ENCODE assay signal across 1 cellular context in the genomic region with DNA sequence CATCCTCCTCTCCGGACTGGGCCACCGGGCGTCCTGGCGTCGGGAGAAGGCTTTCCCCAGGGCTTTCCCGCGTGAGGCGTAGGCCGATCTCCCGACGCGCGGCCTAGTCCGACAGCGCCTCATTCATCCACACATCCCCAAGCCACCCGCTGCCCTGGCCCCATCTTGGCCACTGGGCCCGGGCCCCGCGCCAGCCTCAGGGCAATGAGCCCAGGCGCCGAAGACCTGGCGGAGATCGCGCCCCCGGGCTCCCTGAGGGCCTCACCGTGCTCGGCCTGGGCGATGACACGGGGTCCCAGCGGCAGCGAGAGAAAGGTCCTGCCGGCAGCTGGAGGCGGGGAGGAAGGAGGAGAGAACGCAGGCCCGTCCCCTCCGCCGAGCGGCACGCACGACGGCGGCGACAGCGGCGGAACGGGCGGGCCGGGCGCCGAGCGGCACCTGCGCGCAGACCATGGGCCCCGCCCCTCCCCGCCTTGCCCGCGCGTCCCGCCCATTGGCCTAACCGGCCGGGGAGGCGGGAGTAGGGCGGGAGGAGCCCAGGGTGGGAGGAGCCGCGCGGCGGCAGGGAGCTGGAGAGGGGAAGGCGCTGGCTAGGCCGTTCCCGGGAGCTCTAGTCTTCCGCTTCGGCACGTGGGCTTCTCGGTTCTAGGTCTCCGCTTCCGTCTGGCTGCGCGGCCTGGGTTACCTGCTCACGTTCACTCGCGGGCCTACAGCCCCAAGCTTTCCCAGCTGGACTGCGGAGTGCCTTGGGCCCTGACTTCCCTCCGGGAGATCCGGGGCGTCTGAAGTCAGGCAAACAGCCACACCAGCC.
TF ChIP-seq lines count a peak whose summit lies in the region.

A gene (minus strand): TSS at position 346 of the 811 bp plus-strand sequence. CDS start 1,717 bp downstream, outside the sequence.

TF ChIP-seq in HEK293, 187 proteins besides CTCF, POLR2A, EP300 and RAD21 (continued from another document and continues in another):
- TF ChIP-seq, protein P1, sequence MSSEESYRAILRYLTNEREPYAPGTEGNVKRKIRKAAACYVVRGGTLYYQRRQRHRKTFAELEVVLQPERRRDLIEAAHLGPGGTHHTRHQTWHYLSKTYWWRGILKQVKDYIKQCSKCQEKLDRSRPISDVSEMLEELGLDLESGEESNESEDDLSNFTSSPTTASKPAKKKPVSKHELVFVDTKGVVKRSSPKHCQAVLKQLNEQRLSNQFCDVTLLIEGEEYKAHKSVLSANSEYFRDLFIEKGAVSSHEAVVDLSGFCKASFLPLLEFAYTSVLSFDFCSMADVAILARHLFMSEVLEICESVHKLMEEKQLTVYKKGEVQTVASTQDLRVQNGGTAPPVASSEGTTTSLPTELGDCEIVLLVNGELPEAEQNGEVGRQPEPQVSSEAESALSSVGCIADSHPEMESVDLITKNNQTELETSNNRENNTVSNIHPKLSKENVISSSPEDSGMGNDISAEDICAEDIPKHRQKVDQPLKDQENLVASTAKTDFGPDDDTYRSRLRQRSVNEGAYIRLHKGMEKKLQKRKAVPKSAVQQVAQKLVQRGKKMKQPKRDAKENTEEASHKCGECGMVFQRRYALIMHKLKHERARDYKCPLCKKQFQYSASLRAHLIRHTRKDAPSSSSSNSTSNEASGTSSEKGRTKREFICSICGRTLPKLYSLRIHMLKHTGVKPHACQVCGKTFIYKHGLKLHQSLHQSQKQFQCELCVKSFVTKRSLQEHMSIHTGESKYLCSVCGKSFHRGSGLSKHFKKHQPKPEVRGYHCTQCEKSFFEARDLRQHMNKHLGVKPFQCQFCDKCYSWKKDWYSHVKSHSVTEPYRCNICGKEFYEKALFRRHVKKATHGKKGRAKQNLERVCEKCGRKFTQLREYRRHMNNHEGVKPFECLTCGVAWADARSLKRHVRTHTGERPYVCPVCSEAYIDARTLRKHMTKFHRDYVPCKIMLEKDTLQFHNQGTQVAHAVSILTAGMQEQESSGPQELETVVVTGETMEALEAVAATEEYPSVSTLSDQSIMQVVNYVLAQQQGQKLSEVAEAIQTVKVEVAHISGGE (tag by site-specific recombination; conservative IDR thresholded peaks at IDR 0.05; ENCODE audit: low read depth): peak; percentile 64
- peak; percentile 68 for TF ChIP-seq ZNF341 (tag by site-specific recombination; IDR thresholded peaks at IDR 0.05; ENCODE audit: low read depth)
- peak; percentile 73 for TF ChIP-seq ZBTB48 (tag by site-specific recombination; IDR thresholded peaks at IDR 0.05)
- TF ChIP-seq ZSCAN30 (tag by site-specific recombination; IDR thresholded peaks at IDR 0.05): peak; percentile 43; the same call in 1 of the 2 replicates
- peak; percentile 84 for TF ChIP-seq ZNF335 (tag by site-specific recombination; conservative IDR thresholded peaks at IDR 0.05)
- peak; percentile 93 for TF ChIP-seq ZBTB20 (tag by site-specific recombination; IDR thresholded peaks at IDR 0.05)
- no peak for TF ChIP-seq ZFP41 (tag by site-specific recombination; IDR thresholded peaks at IDR 0.05; ENCODE audit: borderline replicate concordance)
- peak; percentile 76 for TF ChIP-seq ZXDB (tag by site-specific recombination; IDR thresholded peaks at IDR 0.05)
- TF ChIP-seq, protein P2, sequence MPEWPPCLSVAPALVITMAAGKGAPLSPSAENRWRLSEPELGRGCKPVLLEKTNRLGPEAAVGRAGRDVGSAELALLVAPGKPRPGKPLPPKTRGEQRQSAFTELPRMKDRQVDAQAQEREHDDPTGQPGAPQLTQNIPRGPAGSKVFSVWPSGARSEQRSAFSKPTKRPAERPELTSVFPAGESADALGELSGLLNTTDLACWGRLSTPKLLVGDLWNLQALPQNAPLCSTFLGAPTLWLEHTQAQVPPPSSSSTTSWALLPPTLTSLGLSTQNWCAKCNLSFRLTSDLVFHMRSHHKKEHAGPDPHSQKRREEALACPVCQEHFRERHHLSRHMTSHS (tag by site-specific recombination; IDR thresholded peaks at IDR 0.05): no peak
- peak; percentile 13; the same call in 1 of the 2 replicates for TF ChIP-seq ZNF394 (tag by site-specific recombination; IDR thresholded peaks at IDR 0.05; ENCODE audit: borderline replicate concordance)
- TF ChIP-seq KLF1 (tag by site-specific recombination; IDR thresholded peaks at IDR 0.05): 0 out of 2 replicates have a peak, but pooled peaks have one; percentile 10
- TF ChIP-seq PRDM1 (tag by site-specific recombination; IDR thresholded peaks at IDR 0.05): 0 out of 2 replicates have a peak, but pooled peaks have one; percentile 23
- TF ChIP-seq HOXD13 (CRISPR knock-in tag; IDR thresholded peaks at IDR 0.05; ENCODE audit: borderline replicate concordance): 0 out of 2 replicates have a peak, but pooled peaks have one; percentile 40
- TF ChIP-seq KLF8 (tag by site-specific recombination; IDR thresholded peaks at IDR 0.05): peak; percentile 43; the same call in 1 of the 2 replicates
- TF ChIP-seq, protein P3, sequence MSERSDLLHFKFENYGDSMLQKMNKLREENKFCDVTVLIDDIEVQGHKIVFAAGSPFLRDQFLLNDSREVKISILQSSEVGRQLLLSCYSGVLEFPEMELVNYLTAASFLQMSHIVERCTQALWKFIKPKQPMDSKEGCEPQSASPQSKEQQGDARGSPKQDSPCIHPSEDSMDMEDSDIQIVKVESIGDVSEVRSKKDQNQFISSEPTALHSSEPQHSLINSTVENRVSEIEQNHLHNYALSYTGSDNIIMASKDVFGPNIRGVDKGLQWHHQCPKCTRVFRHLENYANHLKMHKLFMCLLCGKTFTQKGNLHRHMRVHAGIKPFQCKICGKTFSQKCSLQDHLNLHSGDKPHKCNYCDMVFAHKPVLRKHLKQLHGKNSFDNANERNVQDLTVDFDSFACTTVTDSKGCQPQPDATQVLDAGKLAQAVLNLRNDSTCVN (tag by site-specific recombination; optimal IDR thresholded peaks at IDR 0.05): peak; percentile 82
- TF ChIP-seq ZNF391 (tag by site-specific recombination; IDR thresholded peaks at IDR 0.05; ENCODE audit: borderline replicate concordance, low read depth): 0 out of 2 replicates have a peak, but pooled peaks have one; percentile 39
- TF ChIP-seq, protein P4, sequence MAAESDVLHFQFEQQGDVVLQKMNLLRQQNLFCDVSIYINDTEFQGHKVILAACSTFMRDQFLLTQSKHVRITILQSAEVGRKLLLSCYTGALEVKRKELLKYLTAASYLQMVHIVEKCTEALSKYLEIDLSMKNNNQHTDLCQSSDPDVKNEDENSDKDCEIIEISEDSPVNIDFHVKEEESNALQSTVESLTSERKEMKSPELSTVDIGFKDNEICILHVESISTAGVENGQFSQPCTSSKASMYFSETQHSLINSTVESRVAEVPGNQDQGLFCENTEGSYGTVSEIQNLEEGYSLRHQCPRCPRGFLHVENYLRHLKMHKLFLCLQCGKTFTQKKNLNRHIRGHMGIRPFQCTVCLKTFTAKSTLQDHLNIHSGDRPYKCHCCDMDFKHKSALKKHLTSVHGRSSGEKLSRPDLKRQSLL (tag by site-specific recombination; IDR thresholded peaks at IDR 0.05): peak; percentile 92
- TF ChIP-seq, protein P5, sequence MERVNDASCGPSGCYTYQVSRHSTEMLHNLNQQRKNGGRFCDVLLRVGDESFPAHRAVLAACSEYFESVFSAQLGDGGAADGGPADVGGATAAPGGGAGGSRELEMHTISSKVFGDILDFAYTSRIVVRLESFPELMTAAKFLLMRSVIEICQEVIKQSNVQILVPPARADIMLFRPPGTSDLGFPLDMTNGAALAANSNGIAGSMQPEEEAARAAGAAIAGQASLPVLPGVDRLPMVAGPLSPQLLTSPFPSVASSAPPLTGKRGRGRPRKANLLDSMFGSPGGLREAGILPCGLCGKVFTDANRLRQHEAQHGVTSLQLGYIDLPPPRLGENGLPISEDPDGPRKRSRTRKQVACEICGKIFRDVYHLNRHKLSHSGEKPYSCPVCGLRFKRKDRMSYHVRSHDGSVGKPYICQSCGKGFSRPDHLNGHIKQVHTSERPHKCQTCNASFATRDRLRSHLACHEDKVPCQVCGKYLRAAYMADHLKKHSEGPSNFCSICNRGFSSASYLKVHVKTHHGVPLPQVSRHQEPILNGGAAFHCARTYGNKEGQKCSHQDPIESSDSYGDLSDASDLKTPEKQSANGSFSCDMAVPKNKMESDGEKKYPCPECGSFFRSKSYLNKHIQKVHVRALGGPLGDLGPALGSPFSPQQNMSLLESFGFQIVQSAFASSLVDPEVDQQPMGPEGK (tag by site-specific recombination; IDR thresholded peaks at IDR 0.05): peak; percentile 59
- no peak for TF ChIP-seq ZNF776 (tag by site-specific recombination; IDR thresholded peaks at IDR 0.05; ENCODE audit: borderline replicate concordance)
- no peak for TF ChIP-seq ZNF654 (tag by site-specific recombination; IDR thresholded peaks at IDR 0.05; ENCODE audit: low read depth)
- no peak for TF ChIP-seq ZNF184 (tag by site-specific recombination; IDR thresholded peaks at IDR 0.05)
- peak; percentile 91 for TF ChIP-seq ZBTB17 (tag by site-specific recombination; IDR thresholded peaks at IDR 0.05)
- TF ChIP-seq, protein P6, sequence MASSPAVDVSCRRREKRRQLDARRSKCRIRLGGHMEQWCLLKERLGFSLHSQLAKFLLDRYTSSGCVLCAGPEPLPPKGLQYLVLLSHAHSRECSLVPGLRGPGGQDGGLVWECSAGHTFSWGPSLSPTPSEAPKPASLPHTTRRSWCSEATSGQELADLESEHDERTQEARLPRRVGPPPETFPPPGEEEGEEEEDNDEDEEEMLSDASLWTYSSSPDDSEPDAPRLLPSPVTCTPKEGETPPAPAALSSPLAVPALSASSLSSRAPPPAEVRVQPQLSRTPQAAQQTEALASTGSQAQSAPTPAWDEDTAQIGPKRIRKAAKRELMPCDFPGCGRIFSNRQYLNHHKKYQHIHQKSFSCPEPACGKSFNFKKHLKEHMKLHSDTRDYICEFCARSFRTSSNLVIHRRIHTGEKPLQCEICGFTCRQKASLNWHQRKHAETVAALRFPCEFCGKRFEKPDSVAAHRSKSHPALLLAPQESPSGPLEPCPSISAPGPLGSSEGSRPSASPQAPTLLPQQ (tag by site-specific recombination; IDR thresholded peaks at IDR 0.05): peak; percentile 93
- TF ChIP-seq, protein P7, sequence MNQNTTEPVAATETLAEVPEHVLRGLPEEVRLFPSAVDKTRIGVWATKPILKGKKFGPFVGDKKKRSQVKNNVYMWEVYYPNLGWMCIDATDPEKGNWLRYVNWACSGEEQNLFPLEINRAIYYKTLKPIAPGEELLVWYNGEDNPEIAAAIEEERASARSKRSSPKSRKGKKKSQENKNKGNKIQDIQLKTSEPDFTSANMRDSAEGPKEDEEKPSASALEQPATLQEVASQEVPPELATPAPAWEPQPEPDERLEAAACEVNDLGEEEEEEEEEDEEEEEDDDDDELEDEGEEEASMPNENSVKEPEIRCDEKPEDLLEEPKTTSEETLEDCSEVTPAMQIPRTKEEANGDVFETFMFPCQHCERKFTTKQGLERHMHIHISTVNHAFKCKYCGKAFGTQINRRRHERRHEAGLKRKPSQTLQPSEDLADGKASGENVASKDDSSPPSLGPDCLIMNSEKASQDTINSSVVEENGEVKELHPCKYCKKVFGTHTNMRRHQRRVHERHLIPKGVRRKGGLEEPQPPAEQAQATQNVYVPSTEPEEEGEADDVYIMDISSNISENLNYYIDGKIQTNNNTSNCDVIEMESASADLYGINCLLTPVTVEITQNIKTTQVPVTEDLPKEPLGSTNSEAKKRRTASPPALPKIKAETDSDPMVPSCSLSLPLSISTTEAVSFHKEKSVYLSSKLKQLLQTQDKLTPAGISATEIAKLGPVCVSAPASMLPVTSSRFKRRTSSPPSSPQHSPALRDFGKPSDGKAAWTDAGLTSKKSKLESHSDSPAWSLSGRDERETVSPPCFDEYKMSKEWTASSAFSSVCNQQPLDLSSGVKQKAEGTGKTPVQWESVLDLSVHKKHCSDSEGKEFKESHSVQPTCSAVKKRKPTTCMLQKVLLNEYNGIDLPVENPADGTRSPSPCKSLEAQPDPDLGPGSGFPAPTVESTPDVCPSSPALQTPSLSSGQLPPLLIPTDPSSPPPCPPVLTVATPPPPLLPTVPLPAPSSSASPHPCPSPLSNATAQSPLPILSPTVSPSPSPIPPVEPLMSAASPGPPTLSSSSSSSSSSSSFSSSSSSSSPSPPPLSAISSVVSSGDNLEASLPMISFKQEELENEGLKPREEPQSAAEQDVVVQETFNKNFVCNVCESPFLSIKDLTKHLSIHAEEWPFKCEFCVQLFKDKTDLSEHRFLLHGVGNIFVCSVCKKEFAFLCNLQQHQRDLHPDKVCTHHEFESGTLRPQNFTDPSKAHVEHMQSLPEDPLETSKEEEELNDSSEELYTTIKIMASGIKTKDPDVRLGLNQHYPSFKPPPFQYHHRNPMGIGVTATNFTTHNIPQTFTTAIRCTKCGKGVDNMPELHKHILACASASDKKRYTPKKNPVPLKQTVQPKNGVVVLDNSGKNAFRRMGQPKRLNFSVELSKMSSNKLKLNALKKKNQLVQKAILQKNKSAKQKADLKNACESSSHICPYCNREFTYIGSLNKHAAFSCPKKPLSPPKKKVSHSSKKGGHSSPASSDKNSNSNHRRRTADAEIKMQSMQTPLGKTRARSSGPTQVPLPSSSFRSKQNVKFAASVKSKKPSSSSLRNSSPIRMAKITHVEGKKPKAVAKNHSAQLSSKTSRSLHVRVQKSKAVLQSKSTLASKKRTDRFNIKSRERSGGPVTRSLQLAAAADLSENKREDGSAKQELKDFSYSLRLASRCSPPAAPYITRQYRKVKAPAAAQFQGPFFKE (tag by site-specific recombination; IDR thresholded peaks at IDR 0.05; ENCODE audit: borderline replicate concordance): no peak
- TF ChIP-seq ZNF830 (tag by site-specific recombination; IDR thresholded peaks at IDR 0.05; ENCODE audit: low read depth): no peak
- no peak for TF ChIP-seq ZNF214 (tag by site-specific recombination; IDR thresholded peaks at IDR 0.05; ENCODE audit: borderline replicate concordance)
- no peak for TF ChIP-seq ZNF169 (tag by site-specific recombination; IDR thresholded peaks at IDR 0.05)
- no peak for TF ChIP-seq YY2 (tag by site-specific recombination; IDR thresholded peaks at IDR 0.05)
- TF ChIP-seq KLF16 (tag by site-specific recombination; IDR thresholded peaks at IDR 0.05): peak; percentile 38; the same call in 1 of the 2 replicates
- TF ChIP-seq, protein P8, sequence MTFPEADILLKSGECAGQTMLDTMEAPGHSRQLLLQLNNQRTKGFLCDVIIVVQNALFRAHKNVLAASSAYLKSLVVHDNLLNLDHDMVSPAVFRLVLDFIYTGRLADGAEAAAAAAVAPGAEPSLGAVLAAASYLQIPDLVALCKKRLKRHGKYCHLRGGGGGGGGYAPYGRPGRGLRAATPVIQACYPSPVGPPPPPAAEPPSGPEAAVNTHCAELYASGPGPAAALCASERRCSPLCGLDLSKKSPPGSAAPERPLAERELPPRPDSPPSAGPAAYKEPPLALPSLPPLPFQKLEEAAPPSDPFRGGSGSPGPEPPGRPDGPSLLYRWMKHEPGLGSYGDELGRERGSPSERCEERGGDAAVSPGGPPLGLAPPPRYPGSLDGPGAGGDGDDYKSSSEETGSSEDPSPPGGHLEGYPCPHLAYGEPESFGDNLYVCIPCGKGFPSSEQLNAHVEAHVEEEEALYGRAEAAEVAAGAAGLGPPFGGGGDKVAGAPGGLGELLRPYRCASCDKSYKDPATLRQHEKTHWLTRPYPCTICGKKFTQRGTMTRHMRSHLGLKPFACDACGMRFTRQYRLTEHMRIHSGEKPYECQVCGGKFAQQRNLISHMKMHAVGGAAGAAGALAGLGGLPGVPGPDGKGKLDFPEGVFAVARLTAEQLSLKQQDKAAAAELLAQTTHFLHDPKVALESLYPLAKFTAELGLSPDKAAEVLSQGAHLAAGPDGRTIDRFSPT (tag by site-specific recombination; IDR thresholded peaks at IDR 0.05): 0 out of 2 replicates have a peak, but pooled peaks have one; percentile 31
- TF ChIP-seq ZNF629 (tag by site-specific recombination; IDR thresholded peaks at IDR 0.05): 0 out of 2 replicates have a peak, but pooled peaks have one; percentile 5
- peak; percentile 78 for TF ChIP-seq SP3 (tag by site-specific recombination; IDR thresholded peaks at IDR 0.05)
